Comparison of ENCODE assay signal across 20 cellular contexts in the genomic region with DNA sequence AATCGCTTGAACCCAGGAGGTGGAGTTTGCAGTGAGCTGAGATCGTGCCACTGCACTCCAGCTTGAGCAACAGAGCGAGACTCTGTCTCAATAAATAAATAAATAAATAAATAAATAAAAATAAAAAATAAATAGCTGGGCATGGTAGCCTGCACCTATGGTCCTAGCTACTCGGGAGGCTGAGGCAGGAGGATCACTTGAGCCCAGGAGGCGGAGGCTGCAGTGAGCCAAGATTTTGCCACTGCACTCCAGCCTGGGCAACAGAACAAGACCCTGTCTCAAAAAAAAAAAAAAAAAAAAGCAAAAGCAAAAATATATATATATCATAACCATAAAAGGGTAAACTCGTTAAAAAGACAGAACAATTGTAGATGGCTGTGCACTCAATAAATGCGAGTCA. TPM values are rescaled to one million over a fixed set of nuclear protein-coding genes. Genes with fewer than 3 reads are reported as not detected.
"Had no signal": no experiment of that assay in that cellular context is flagged by ENCODE, and none has a peak within 500 bp of the region (broad histone marks: within the 10 kb centered on the region; RNA-seq: fewer than 3 reads in every experiment).

No MANE protein-coding gene starts in this region.

RNA-seq across cellular contexts. Expression of gene LCN9, which starts 9.7 kb away (rescaled TPM):
- total RNA-seq: activated naive CD4-positive, alpha-beta T cell treated with anti-CD3 and anti-CD28 coated beads for 36 hours; activated naive CD4-positive, alpha-beta T cell treated with anti-CD3 and anti-CD28 coated beads, Interleukin-2, amount 50 U/mL, for 72 hours; activated naive CD8-positive, alpha-beta T cell treated with anti-CD3 and anti-CD28 coated beads for 36 hours; activated naive CD8-positive, alpha-beta T cell treated with anti-CD3 and anti-CD28 coated beads, Interleukin-2, amount 10 ng/mL, durations not matched to agents 7 days and 5 days; activated T-cell treated with anti-CD3 and anti-CD28 coated beads, Interleukin-2, amount 50 U/mL, for 4 hours; activated T-cell treated with anti-CD3 and anti-CD28 coated beads, Interleukin-2, amount 50 U/mL, for 72 hours; activated T-helper 1 cell treated with anti-CD3 and anti-CD28 coated beads, Interleukin-12 subunit alpha, Interleukin-12 subunit beta, Interleukin-2, Interleukin-4 antibody, amounts not matched to agents 30 ng/mL and 10 ng/mL and 1 ng/mL, durations not matched to agents 14 hours and 24 hours and 36 hours; activated T-helper 17 cell treated with anti-CD3 and anti-CD28 coated beads, Interleukin-2, amount 50 U/mL, for 72 hours; activated T-helper 2 cell treated with anti-CD3 and anti-CD28 coated beads, Interferon-gamma antibody, Interleukin-2, Interleukin-4, amounts not matched to agents 10 μg/mL and 5 μg/mL and 100 μg/mL, durations not matched to agents 14 hours and 24 hours and 36 hours; adrenal gland; aorta; ascending aorta; body of pancreas; bronchial epithelial cell; cardiac muscle cell; cardiac septum; cerebellum had no signal
- polyA plus RNA-seq: adrenal gland, aorta had no signal

RNA-seq across cellular contexts. Expression of gene SOHLH1, which starts 26.5 kb away (rescaled TPM):
- total RNA-seq: activated naive CD4-positive, alpha-beta T cell treated with anti-CD3 and anti-CD28 coated beads for 36 hours; activated naive CD4-positive, alpha-beta T cell treated with anti-CD3 and anti-CD28 coated beads, Interleukin-2, amount 50 U/mL, for 72 hours; activated naive CD8-positive, alpha-beta T cell treated with anti-CD3 and anti-CD28 coated beads for 36 hours; activated naive CD8-positive, alpha-beta T cell treated with anti-CD3 and anti-CD28 coated beads, Interleukin-2, amount 10 ng/mL, durations not matched to agents 7 days and 5 days; activated T-cell treated with anti-CD3 and anti-CD28 coated beads, Interleukin-2, amount 50 U/mL, for 4 hours; activated T-cell treated with anti-CD3 and anti-CD28 coated beads, Interleukin-2, amount 50 U/mL, for 72 hours; activated T-helper 1 cell treated with anti-CD3 and anti-CD28 coated beads, Interleukin-12 subunit alpha, Interleukin-12 subunit beta, Interleukin-2, Interleukin-4 antibody, amounts not matched to agents 30 ng/mL and 10 ng/mL and 1 ng/mL, durations not matched to agents 14 hours and 24 hours and 36 hours; activated T-helper 17 cell treated with anti-CD3 and anti-CD28 coated beads, Interleukin-2, amount 50 U/mL, for 72 hours; activated T-helper 2 cell treated with anti-CD3 and anti-CD28 coated beads, Interferon-gamma antibody, Interleukin-2, Interleukin-4, amounts not matched to agents 10 μg/mL and 5 μg/mL and 100 μg/mL, durations not matched to agents 14 hours and 24 hours and 36 hours; adrenal gland; aorta; ascending aorta; astrocyte; body of pancreas; breast epithelium; bronchial epithelial cell; cardiac muscle cell; cardiac septum; cerebellum had no signal
- polyA plus RNA-seq: adipose tissue, adrenal gland, aorta, cardiac muscle cell had no signal

RNA-seq across cellular contexts. Expression of gene KCNT1, which starts 29.2 kb away (rescaled TPM):
- total RNA-seq: activated naive CD4-positive, alpha-beta T cell treated with anti-CD3 and anti-CD28 coated beads for 36 hours; activated naive CD4-positive, alpha-beta T cell treated with anti-CD3 and anti-CD28 coated beads, Interleukin-2, amount 50 U/mL, for 72 hours; activated naive CD8-positive, alpha-beta T cell treated with anti-CD3 and anti-CD28 coated beads for 36 hours; activated naive CD8-positive, alpha-beta T cell treated with anti-CD3 and anti-CD28 coated beads, Interleukin-2, amount 10 ng/mL, durations not matched to agents 7 days and 5 days; activated T-cell treated with anti-CD3 and anti-CD28 coated beads, Interleukin-2, amount 50 U/mL, for 72 hours; activated T-helper 1 cell treated with anti-CD3 and anti-CD28 coated beads, Interleukin-12 subunit alpha, Interleukin-12 subunit beta, Interleukin-2, Interleukin-4 antibody, amounts not matched to agents 30 ng/mL and 10 ng/mL and 1 ng/mL, durations not matched to agents 14 hours and 24 hours and 36 hours; activated T-helper 17 cell treated with anti-CD3 and anti-CD28 coated beads, Interleukin-2, amount 50 U/mL, for 72 hours; activated T-helper 2 cell treated with anti-CD3 and anti-CD28 coated beads, Interferon-gamma antibody, Interleukin-2, Interleukin-4, amounts not matched to agents 10 μg/mL and 5 μg/mL and 100 μg/mL, durations not matched to agents 14 hours and 24 hours and 36 hours; ascending aorta; astrocyte; breast epithelium; bronchial epithelial cell had no signal
- polyA plus RNA-seq: aorta had no signal

RNA-seq across cellular contexts. Expression of gene GLT6D1, which starts 33.4 kb away (rescaled TPM):
- total RNA-seq: activated naive CD4-positive, alpha-beta T cell treated with anti-CD3 and anti-CD28 coated beads for 36 hours; activated naive CD4-positive, alpha-beta T cell treated with anti-CD3 and anti-CD28 coated beads, Interleukin-2, amount 50 U/mL, for 72 hours; activated naive CD8-positive, alpha-beta T cell treated with anti-CD3 and anti-CD28 coated beads for 36 hours; activated naive CD8-positive, alpha-beta T cell treated with anti-CD3 and anti-CD28 coated beads, Interleukin-2, amount 10 ng/mL, durations not matched to agents 7 days and 5 days; activated T-cell treated with anti-CD3 and anti-CD28 coated beads, Interleukin-2, amount 50 U/mL, for 4 hours; activated T-cell treated with anti-CD3 and anti-CD28 coated beads, Interleukin-2, amount 50 U/mL, for 72 hours; activated T-helper 1 cell treated with anti-CD3 and anti-CD28 coated beads, Interleukin-12 subunit alpha, Interleukin-12 subunit beta, Interleukin-2, Interleukin-4 antibody, amounts not matched to agents 30 ng/mL and 10 ng/mL and 1 ng/mL, durations not matched to agents 14 hours and 24 hours and 36 hours; activated T-helper 17 cell treated with anti-CD3 and anti-CD28 coated beads, Interleukin-2, amount 50 U/mL, for 72 hours; activated T-helper 2 cell treated with anti-CD3 and anti-CD28 coated beads, Interferon-gamma antibody, Interleukin-2, Interleukin-4, amounts not matched to agents 10 μg/mL and 5 μg/mL and 100 μg/mL, durations not matched to agents 14 hours and 24 hours and 36 hours; adrenal gland; aorta; ascending aorta; astrocyte; body of pancreas; breast epithelium; bronchial epithelial cell; cardiac muscle cell; cardiac septum; cerebellum had no signal
- polyA plus RNA-seq: adipose tissue, adrenal gland, aorta, cardiac muscle cell had no signal
